ENCODE assay signal across 8 cellular contexts in the genomic region with DNA sequence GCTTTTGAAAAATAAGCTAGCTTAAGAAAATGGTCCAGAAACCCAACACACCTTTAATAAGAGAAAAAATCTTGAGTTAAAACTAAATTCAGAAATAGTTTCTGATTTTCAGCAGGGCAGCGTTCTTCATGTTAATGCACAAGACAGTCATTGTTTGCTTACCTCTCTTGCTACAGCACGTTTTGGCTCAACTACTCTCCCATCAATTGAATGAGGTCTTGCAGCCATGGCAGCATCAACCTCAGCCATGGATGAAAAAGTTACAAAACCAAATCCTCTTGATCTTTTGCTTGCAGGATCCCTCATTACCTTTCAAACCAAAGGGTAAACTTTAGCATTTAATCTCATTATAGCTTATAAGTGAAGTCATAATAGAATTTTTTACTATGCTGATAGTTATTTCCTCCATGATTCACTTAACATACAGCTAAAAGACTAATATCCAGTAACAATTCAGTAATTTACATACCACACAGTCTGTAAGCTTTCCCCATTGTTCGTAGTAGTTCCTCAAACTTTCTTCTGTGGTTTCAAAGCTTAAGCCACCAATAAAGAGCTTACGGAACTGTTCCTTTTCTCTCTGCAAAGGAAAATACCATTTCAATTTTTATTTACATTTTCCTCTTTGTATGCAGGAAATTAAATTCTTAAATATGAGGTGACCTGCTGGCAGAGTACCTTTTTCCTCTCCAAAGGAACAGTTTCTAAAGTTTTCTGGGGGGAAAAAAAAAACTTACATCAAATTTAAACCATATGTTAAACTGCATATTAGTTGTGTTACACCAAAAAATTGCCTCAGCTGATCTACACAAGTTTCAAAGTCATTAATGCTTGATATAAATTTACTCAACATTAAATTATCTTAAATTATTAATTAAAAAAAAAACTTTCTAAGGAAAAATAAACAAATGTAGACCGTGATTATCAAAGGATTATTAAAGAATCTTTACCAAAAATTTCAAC. TPM values are rescaled to one million over a fixed set of nuclear protein-coding genes. Genes with fewer than 3 reads are reported as not detected.
DNase-seq lines count a peak whose midpoint lies in the region; TF ChIP-seq lines count a peak whose summit lies in the region.

No MANE protein-coding gene starts in this region.

- H3K9me3 Mint-ChIP-seq in endodermal cell (no peaks in the 10 kb centered on the region), progenitor cell of endocrine pancreas (ENCODE audit: low read depth) (no peaks in the 10 kb centered on the region)

- peak overlapping the region; percentile 84 for H3K4me2 ChIP-seq in OCI-LY3 (ENCODE audit: low read length)

- H3K4me3 Mint-ChIP-seq in endodermal cell, result peak overlapping the region; percentile 100
- peak overlapping the region; percentile 100 for H3K4me3 Mint-ChIP-seq in progenitor cell of endocrine pancreas (ENCODE audit: low read depth)

- peaks cover 73% of the 10 kb centered on the region for H4K20me1 ChIP-seq in OCI-LY3 (ENCODE audit: insufficient read depth, low read length)

- TF ChIP-seq CTCF in GM12875 (IDR thresholded peaks at IDR 0.05; ENCODE audit: borderline replicate concordance, insufficient read depth, low read depth, low read length), result no peak
- TF ChIP-seq CTCF in OCI-LY3 (IDR thresholded peaks at IDR 0.05; ENCODE audit: low read depth, low read length), result no peak
- TF ChIP-seq CTCF in endodermal cell (conservative IDR thresholded peaks at IDR 0.05), result no peak
- no peak for TF ChIP-seq CTCF in progenitor cell of endocrine pancreas (IDR thresholded peaks at IDR 0.05; ENCODE audit: unreplicated experiment)

- H3K27ac Mint-ChIP-seq in endodermal cell (peak overlapping the region; percentile 100), progenitor cell of endocrine pancreas (peak overlapping the region; percentile 85)

- H3K36me3 ChIP-seq in OCI-LY3 (replicated peaks; ENCODE audit: low read depth, low read length), result peaks cover 62% of the 10 kb centered on the region
- peaks cover 73% of the 10 kb centered on the region for H3K36me3 ChIP-seq in endodermal cell (ENCODE audit: control insufficient read depth, insufficient read depth, low read length)

- peak overlapping the region; percentile 100 for H3K27ac ChIP-seq in OCI-LY3 (ENCODE audit: low read length)
- no peak overlapping the region for H3K27ac ChIP-seq in endodermal cell (ENCODE audit: low read depth, low read length)

- peak overlapping the region; percentile 34 for H3K4me3 ChIP-seq in GM12875 (ENCODE audit: low read depth, low read length)
- peak overlapping the region; percentile 98 for H3K4me3 ChIP-seq in OCI-LY3 (ENCODE audit: low read length)
- peak overlapping the region; percentile 94 for H3K4me3 ChIP-seq in endodermal cell (ENCODE audit: low read length)

- H3K9me3 ChIP-seq in OCI-LY3 (ENCODE audit: insufficient read depth, low read length) (no peaks in the 10 kb centered on the region), endodermal cell (ENCODE audit: control insufficient read depth, low read length) (no peaks in the 10 kb centered on the region)

- WGBS in endodermal cell (ENCODE audit: insufficient coverage in 1 of 2, insufficient read length in 1 of 2), 2 experiments, result 22 to 24% methylated on average over 3 to 5 of the region's 5 CpGs

- H3K9ac ChIP-seq in OCI-LY3 (ENCODE audit: low read length) (peak overlapping the region; percentile 100; the same call in 1 of the 2 replicates), endodermal cell (ENCODE audit: extremely low read depth, low read length, poor library complexity, severe bottlenecking) (peak overlapping the region; percentile 100)

- H3K27me3 ChIP-seq in OCI-LY3 (ENCODE audit: low read depth, low read length) (no peaks in the 10 kb centered on the region), endodermal cell (ENCODE audit: control insufficient read depth, insufficient read depth, low read length, poor library complexity, severe bottlenecking) (no peaks in the 10 kb centered on the region)

- H3K4me1 ChIP-seq in OCI-LY3 (ENCODE audit: low read length) (peaks cover 50% of the 10 kb centered on the region), endodermal cell (ENCODE audit: control insufficient read depth, insufficient read depth, low read length) (peaks cover 5% of the 10 kb centered on the region)

- no peak overlapping the region for H2AFZ ChIP-seq in OCI-LY3 (ENCODE audit: low read depth, low read length)

- peaks cover 91% of the 10 kb centered on the region for H3K79me2 ChIP-seq in OCI-LY3 (ENCODE audit: low read length)

- H3K36me3 Mint-ChIP-seq in endodermal cell (ENCODE audit: low read depth) (peaks cover 78% of the 10 kb centered on the region), progenitor cell of endocrine pancreas (ENCODE audit: insufficient read depth) (peaks cover 64% of the 10 kb centered on the region)

- H3K27me3 Mint-ChIP-seq in endodermal cell (ENCODE audit: insufficient read depth), result no peaks in the 10 kb centered on the region
- no peaks in the 10 kb centered on the region for H3K27me3 Mint-ChIP-seq in progenitor cell of endocrine pancreas

- peaks cover 37% of the 10 kb centered on the region for H3K4me1 Mint-ChIP-seq in endodermal cell
- H3K4me1 Mint-ChIP-seq in progenitor cell of endocrine pancreas (ENCODE audit: low read depth), result peaks cover 46% of the 10 kb centered on the region

- DNase-seq in endodermal cell (no peak), progenitor cell of endocrine pancreas (ENCODE audit: low spot score, unreplicated experiment) (no peak), HuH-7.5 (ENCODE audit: low spot score) (no peak), NCI-H748 (lab: John Stamatoyannopoulos, UW; ENCODE audit: unreplicated experiment) (no peak), nucleus accumbens (lab: John Stamatoyannopoulos, UW) (no peak)
- no peak for DNase-seq in effector CD4-positive, alpha-beta T cell

RNA-seq across cellular contexts. Expression of gene HNRNPA2B1, which starts 3.1 kb away (rescaled TPM):
- total RNA-seq in endodermal cell (1,000 to 10,000 TPM in 1 of 2 donors, 100 to 1,000 TPM in 1; 913 to 1,007 TPM), progenitor cell of endocrine pancreas (950 and 984 TPM in 2 replicates)
- polyA plus RNA-seq in endodermal cell (2013, experiment 1 of 2), result 1,106 TPM
- polyA plus RNA-seq in endodermal cell (2013, experiment 2 of 2), result 1,007 TPM

RNA-seq across cellular contexts. Expression of gene CBX3, which starts 4.1 kb away (rescaled TPM):
- 100 to 1,000 TPM; 213 to 219 TPM for total RNA-seq in endodermal cell
- polyA plus RNA-seq in endodermal cell (2013, experiment 1 of 2), result 277 TPM
- polyA plus RNA-seq in endodermal cell (2013, experiment 2 of 2), result 276 TPM
- total RNA-seq in progenitor cell of endocrine pancreas, result 221 and 222 TPM in 2 replicates

RNA-seq across cellular contexts. Expression of gene NFE2L3, which starts 45.4 kb away (rescaled TPM):
- total RNA-seq in endodermal cell (10 to 100 TPM; 20.2 to 48.4 TPM), progenitor cell of endocrine pancreas (25.5 and 28.0 TPM in 2 replicates)
- 14.4 TPM for polyA plus RNA-seq in endodermal cell (2013, experiment 1 of 2)
- polyA plus RNA-seq in endodermal cell (2013, experiment 2 of 2), result 11.3 TPM

Comparison
In these comparisons a context has a peak if more than half of its experiments do, and no peak if none do; other contexts are left out.
1. H3K4me3 ChIP-seq: peak in every context shown above with its lines; median percentile 98 in OCI-LY3; 94 in endodermal cell; 34 in GM12875.